Comparison of ENCODE assay signal across 9 cellular contexts in the genomic region with DNA sequence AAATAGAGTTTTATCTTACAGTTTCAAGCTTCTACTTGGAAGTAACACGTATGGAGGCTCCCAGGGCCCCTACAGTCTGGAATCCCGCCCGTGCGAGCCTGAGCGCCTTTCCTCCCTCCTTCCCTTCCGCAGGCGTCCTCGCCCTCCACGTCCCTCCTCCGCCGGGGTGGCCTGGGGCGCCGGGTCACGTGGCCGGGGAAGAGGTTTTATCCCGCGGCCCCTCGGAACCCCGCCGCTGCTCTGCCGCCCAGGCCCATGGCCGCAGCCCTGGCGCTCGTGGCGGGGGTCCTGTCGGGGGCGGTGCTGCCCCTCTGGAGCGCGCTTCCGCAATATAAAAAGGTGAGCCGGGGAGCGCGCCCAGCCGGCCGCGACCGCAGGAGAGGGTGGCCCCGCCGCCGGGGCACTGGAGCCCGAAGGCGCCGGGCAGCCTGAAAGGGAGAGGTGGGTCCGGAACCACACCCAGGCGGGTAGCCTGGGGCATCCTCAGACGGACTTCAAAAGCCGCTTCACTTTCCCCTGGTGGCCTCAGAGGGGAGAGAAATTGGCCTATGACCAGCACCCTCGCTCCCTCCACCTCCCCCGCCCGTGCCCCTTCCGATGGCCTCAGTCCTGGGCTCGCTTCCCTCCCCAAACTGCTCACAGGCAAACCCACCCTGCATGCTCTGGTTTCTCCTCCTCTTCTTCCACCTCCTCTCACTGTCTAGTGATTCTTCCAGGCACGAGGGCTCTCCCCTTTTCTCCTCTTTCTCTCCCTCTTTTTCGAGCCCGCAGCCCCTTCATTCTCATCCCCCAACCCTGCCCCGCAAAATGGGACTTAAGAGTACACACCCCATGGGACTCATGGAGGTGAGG. TPM values are rescaled to one million over a fixed set of nuclear protein-coding genes. Genes with fewer than 3 reads are reported as not detected.
DNase-seq lines count a peak whose midpoint lies in the region; ATAC-seq and TF ChIP-seq lines count a peak whose summit lies in the region.
"Had no signal": no experiment of that assay in that cellular context is flagged by ENCODE, and none has a peak within 500 bp of the region (broad histone marks: within the 10 kb centered on the region; RNA-seq: fewer than 3 reads in every experiment).

A gene with protein sequence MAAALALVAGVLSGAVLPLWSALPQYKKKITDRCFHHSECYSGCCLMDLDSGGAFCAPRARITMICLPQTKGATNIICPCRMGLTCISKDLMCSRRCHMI (plus strand): TSS at position 235 of the 852 bp plus-strand sequence. CDS start 21 bp downstream, at position 256.

- H3K4me3 ChIP-seq in MG63 (peak within 1 kb of the TSS; percentile 45), brain microvascular endothelial cell (ENCODE audit: low read depth, low read length) (peak within 1 kb of the TSS; percentile 43), right lobe of liver (peak within 1 kb of the TSS; percentile 25 to 45 (median 33)), vagina (peak within 1 kb of the TSS; percentile 23 to 37)

- H3K27ac ChIP-seq in brain microvascular endothelial cell (no peak within 1 kb of the TSS), right lobe of liver (no peak within 1 kb of the TSS), vagina (no peak within 1 kb of the TSS)

- TF ChIP-seq CTCF in brain microvascular endothelial cell (IDR thresholded peaks at IDR 0.05; ENCODE audit: low read depth, low read length, missing control alignments), result peak; percentile 4
- no peak for TF ChIP-seq CTCF in right lobe of liver (IDR thresholded peaks at IDR 0.05)
- no peak for TF ChIP-seq CTCF in vagina (IDR thresholded peaks at IDR 0.05)

- peaks cover 0 to 4% (median 0%) of the 10 kb centered on the region in 4 donors for H3K4me1 ChIP-seq in right lobe of liver
- H3K4me1 ChIP-seq in vagina, result peaks cover 10% of the 10 kb centered on the region

- intact Hi-C loops in right lobe of liver (cut with DNase I), result no loop called here
- intact Hi-C loops in vagina (cut with DNase I), result no loop called here

- H3K36me3 ChIP-seq in MG63 (no peaks in the 10 kb centered on the region), brain microvascular endothelial cell (replicated peaks) (no peaks in the 10 kb centered on the region), right lobe of liver (no peaks in the 10 kb centered on the region), vagina (no peaks in the 10 kb centered on the region)

- H3K27me3 ChIP-seq in MG63 (no peaks in the 10 kb centered on the region), brain microvascular endothelial cell (replicated peaks) (peaks cover 8% of the 10 kb centered on the region), right lobe of liver (peaks cover 0 to 7% of the 10 kb centered on the region in 2 donors), vagina (no peaks in the 10 kb centered on the region)

- in situ Hi-C loops in Caki2 (cut with HindIII; ENCODE audit: low pct_unique_long_range_greater_than_20kb, low sequenced_read_pairs), result no loop called here
- in situ Hi-C loops in brain microvascular endothelial cell (cut with HindIII; ENCODE audit: low pct_ligation_motif_present, low sequenced_read_pairs), result no loop called here

- ATAC-seq in right lobe of liver (peak in 3 of 4 donors; percentile 22 to 50 (median 27)), GM21786 (IDR thresholded peaks at IDR 0.05; ENCODE audit: unreplicated experiment) (no peak), GM18909 (IDR thresholded peaks at IDR 0.05; ENCODE audit: poor library complexity, unreplicated experiment) (no peak)

- WGBS in right lobe of liver (ENCODE audit: insufficient coverage, low coverage, low lambda C conversion rate, missing lambda C conversion rate), result 10% methylated on average over 27 of the region's 56 CpGs

- DNase-seq in Caki2 (ENCODE audit: low read depth) (peak; percentile 55), MG63 (peak; percentile 22), brain microvascular endothelial cell (no peak), right lobe of liver (no peak), vagina (ENCODE audit: extremely low spot score in 2 of 2) (no peak), GOT3 (lab: John Stamatoyannopoulos, UW) (no peak)

- no peak for TF ChIP-seq POLR2A in right lobe of liver (IDR thresholded peaks at IDR 0.05)
- TF ChIP-seq POLR2A in vagina (IDR thresholded peaks at IDR 0.05), result no peak

- H3K9me3 ChIP-seq in MG63, result no peaks in the 10 kb centered on the region
- no peaks in the 10 kb centered on the region for H3K9me3 ChIP-seq in right lobe of liver
- no peaks in the 10 kb centered on the region for H3K9me3 ChIP-seq in vagina

RNA-seq across cellular contexts. Expression of the gene that starts here (rescaled TPM):
- not detected in 2 replicates for total RNA-seq in Caki2 (2014; rRNA removed; shearing (Covaris generic); ENCODE audit: low replicate concordance)
- total RNA-seq in MG63 (2014; rRNA removed; shearing (Covaris generic); ENCODE audit: low replicate concordance), result not detected in 2 replicates
- not detected for total RNA-seq in right lobe of liver
- not detected for total RNA-seq in vagina
- total RNA-seq: LHCN-M2 had no signal

Comparison
In these comparisons a context has a peak if more than half of its experiments do, and no peak if none do; other contexts are left out.
1. Peak in DNase-seq in Caki2; RNA of the gene not detected or under 1 TPM.
2. Peak in DNase-seq and H3K4me3 ChIP-seq in MG63; RNA of the gene not detected or under 1 TPM.
3. Peak in ATAC-seq and H3K4me3 ChIP-seq in right lobe of liver; RNA of the gene not detected or under 1 TPM.